22 cellular contexts compared by ENCODE assay signal in the genomic region with DNA sequence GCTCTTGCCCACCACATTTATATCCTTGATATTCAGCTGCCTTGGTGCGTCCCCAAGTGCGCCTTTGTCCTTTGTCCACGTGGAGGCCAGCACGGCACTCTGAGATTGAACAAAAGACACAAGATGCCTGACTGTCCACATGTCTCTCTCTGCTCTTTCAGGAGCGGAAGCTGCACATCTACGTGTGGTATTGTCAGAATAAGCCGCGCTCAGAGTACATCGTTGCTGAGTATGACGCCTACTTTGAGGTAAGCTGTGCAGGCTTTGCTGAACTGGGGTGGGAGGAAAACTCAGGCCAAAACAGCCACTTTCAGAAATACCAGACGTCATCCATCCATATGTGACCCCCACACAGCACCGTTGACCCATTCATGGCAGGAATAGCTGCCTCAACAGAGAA.
"Had no signal": no experiment of that assay in that cellular context is flagged by ENCODE, and none has a peak within 500 bp of the region (broad histone marks: within the 10 kb centered on the region; RNA-seq: fewer than 3 reads in every experiment).

No MANE protein-coding gene starts in this region.

- ATAC-seq: effector memory CD8-positive, alpha-beta T cell; left ventricle myocardium superior; lower lobe of right lung; naive thymus-derived CD8-positive, alpha-beta T cell; right lobe of liver; stimulated activated effector memory CD8-positive, alpha-beta T cell treated with anti-CD3 and anti-CD28 coated beads, Interleukin-12 subunit alpha, Interleukin-12 subunit beta, amount 100 ng/mL, for 72 hours; stimulated activated naive CD8-positive, alpha-beta T cell treated with anti-CD3 and anti-CD28 coated beads, Interleukin-15, amount 100 ng/mL, for 72 hours had no signal

- H3K27ac Mint-ChIP-seq: effector memory CD8-positive, alpha-beta T cell; memory B cell; naive thymus-derived CD8-positive, alpha-beta T cell; neural progenitor cell; progenitor cell of endocrine pancreas; stimulated activated effector memory CD8-positive, alpha-beta T cell treated with anti-CD3 and anti-CD28 coated beads, Interleukin-12 subunit alpha, Interleukin-12 subunit beta, amount 100 ng/mL, for 72 hours; stimulated activated naive CD8-positive, alpha-beta T cell treated with anti-CD3 and anti-CD28 coated beads, Interleukin-15, amount 100 ng/mL, for 72 hours had no signal

- H3K27me3 Mint-ChIP-seq: memory B cell, progenitor cell of endocrine pancreas had no signal

- H3K4me1 Mint-ChIP-seq: memory B cell had no signal

- H3K4me3 Mint-ChIP-seq: effector memory CD8-positive, alpha-beta T cell; memory B cell; naive thymus-derived CD8-positive, alpha-beta T cell; neural progenitor cell; stimulated activated effector memory CD8-positive, alpha-beta T cell treated with anti-CD3 and anti-CD28 coated beads, Interleukin-12 subunit alpha, Interleukin-12 subunit beta, amount 100 ng/mL, for 72 hours; stimulated activated naive CD8-positive, alpha-beta T cell treated with anti-CD3 and anti-CD28 coated beads, Interleukin-15, amount 100 ng/mL, for 72 hours had no signal

- H3K9me3 Mint-ChIP-seq: effector memory CD8-positive, alpha-beta T cell; memory B cell; naive thymus-derived CD8-positive, alpha-beta T cell; neural progenitor cell; stimulated activated effector memory CD8-positive, alpha-beta T cell treated with anti-CD3 and anti-CD28 coated beads, Interleukin-12 subunit alpha, Interleukin-12 subunit beta, amount 100 ng/mL, for 72 hours; stimulated activated naive CD8-positive, alpha-beta T cell treated with anti-CD3 and anti-CD28 coated beads, Interleukin-15, amount 100 ng/mL, for 72 hours had no signal

- DNase-seq: caudate nucleus; cerebellar nuclear complex; cortex of kidney; effector memory CD8-positive, alpha-beta T cell; hypothalamus; left ventricle myocardium superior; lower lobe of right lung; midbrain; naive thymus-derived CD8-positive, alpha-beta T cell; right lobe of liver; stimulated activated CD4-positive, alpha-beta T cell treated with anti-CD3 and anti-CD28 coated beads, Interleukin-12 subunit alpha, Interleukin-12 subunit beta, amount 100 ng/mL, for 4 hours; stimulated activated CD4-positive, alpha-beta T cell treated with anti-CD3 and anti-CD28 coated beads, Interleukin-1b, Interleukin-23, amount 100 ng/mL, for 48 hours; stimulated activated CD4-positive, alpha-beta T cell treated with anti-CD3 and anti-CD28 coated beads, Interleukin-4, amount 100 ng/mL, for 1 hour; stimulated activated naive CD8-positive, alpha-beta T cell treated with anti-CD3 and anti-CD28 coated beads, Interleukin-15, amount 100 ng/mL, for 72 hours; transverse colon had no signal

- H3K36me3 Mint-ChIP-seq: memory B cell; stimulated activated effector memory CD8-positive, alpha-beta T cell treated with anti-CD3 and anti-CD28 coated beads, Interleukin-12 subunit alpha, Interleukin-12 subunit beta, amount 100 ng/mL, for 72 hours had no signal

- FAIRE-seq: endometrium, frontal cortex, keratinocyte had no signal
